ENCODE assay signal across 15 cellular contexts in the genomic region with DNA sequence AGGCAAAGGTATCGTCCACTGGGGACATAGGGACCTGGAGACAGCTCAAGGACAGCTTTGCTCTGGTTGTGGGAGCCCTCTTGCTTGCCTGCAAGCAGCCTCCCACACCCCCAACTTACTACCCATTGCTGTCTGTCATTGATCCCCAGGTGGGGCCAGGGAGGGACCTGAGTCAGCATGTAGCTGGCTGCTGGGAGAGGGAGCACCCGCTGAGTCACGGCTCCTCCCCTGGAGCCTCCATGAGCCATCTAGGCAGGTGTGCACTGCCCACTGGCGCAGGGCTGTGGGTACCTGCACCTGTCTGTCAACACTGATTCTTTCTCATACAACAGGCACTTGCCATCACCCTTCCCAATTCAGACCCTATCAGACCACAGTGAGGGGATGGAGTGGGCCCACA. TPM values are rescaled to one million over a fixed set of nuclear protein-coding genes. Genes with fewer than 3 reads are reported as not detected.
"Had no signal": no experiment of that assay in that cellular context is flagged by ENCODE, and none has a peak within 500 bp of the region (broad histone marks: within the 10 kb centered on the region; RNA-seq: fewer than 3 reads in every experiment).

No MANE protein-coding gene starts in this region.

RNA-seq across cellular contexts. Expression of a gene that starts 4.9 kb away (rescaled TPM):
- total RNA-seq: activated B cell treated with CpG ODN at 0.5 μM for 24 hours; activated CD8-positive, alpha-beta T cell treated with anti-CD3 and anti-CD28 coated beads for 36 hours; activated T-cell treated with anti-CD3 and anti-CD28 coated beads, Interleukin-2, amount 50 U/mL, for 4 hours; activated T-helper 17 cell treated with anti-CD3 and anti-CD28 coated beads, Interleukin-2, amount 50 U/mL, for 72 hours; chondrocyte; esophagus muscularis mucosa; glomerular endothelial cell; heart right ventricle; left ventricle myocardium inferior; lung; mesenteric fat pad; ovary; prostate gland; sciatic nerve; upper lobe of right lung had no signal
- polyA plus RNA-seq: heart right ventricle, lung, ovary had no signal

RNA-seq across cellular contexts. Expression of a gene that starts 10.0 kb away (rescaled TPM):
- total RNA-seq: activated B cell treated with CpG ODN at 0.5 μM for 24 hours; activated CD8-positive, alpha-beta T cell treated with anti-CD3 and anti-CD28 coated beads for 36 hours; activated T-cell treated with anti-CD3 and anti-CD28 coated beads, Interleukin-2, amount 50 U/mL, for 4 hours; activated T-helper 17 cell treated with anti-CD3 and anti-CD28 coated beads, Interleukin-2, amount 50 U/mL, for 72 hours; glomerular endothelial cell; heart right ventricle; left ventricle myocardium inferior; upper lobe of right lung had no signal
- polyA plus RNA-seq: ovary had no signal

RNA-seq across cellular contexts. Expression of a gene that starts 35.8 kb away (rescaled TPM):
- total RNA-seq: activated B cell treated with CpG ODN at 0.5 μM for 24 hours; activated CD8-positive, alpha-beta T cell treated with anti-CD3 and anti-CD28 coated beads for 36 hours; activated T-cell treated with anti-CD3 and anti-CD28 coated beads, Interleukin-2, amount 50 U/mL, for 4 hours; activated T-helper 17 cell treated with anti-CD3 and anti-CD28 coated beads, Interleukin-2, amount 50 U/mL, for 72 hours; glomerular endothelial cell; left ventricle myocardium inferior; upper lobe of right lung had no signal
- polyA plus RNA-seq: ovary had no signal

RNA-seq across cellular contexts. Expression of a gene that starts 47.6 kb away (rescaled TPM):
- total RNA-seq: activated B cell treated with CpG ODN at 0.5 μM for 24 hours; activated CD8-positive, alpha-beta T cell treated with anti-CD3 and anti-CD28 coated beads for 36 hours; activated T-cell treated with anti-CD3 and anti-CD28 coated beads, Interleukin-2, amount 50 U/mL, for 4 hours; heart right ventricle; left ventricle myocardium inferior; mesenteric fat pad; sciatic nerve had no signal

RNA-seq across cellular contexts. Expression of a gene that starts 48.6 kb away (rescaled TPM):
- total RNA-seq: activated B cell treated with CpG ODN at 0.5 μM for 24 hours; activated CD8-positive, alpha-beta T cell treated with anti-CD3 and anti-CD28 coated beads for 36 hours; activated T-helper 17 cell treated with anti-CD3 and anti-CD28 coated beads, Interleukin-2, amount 50 U/mL, for 72 hours had no signal
